1 cellular context compared by ENCODE assay signal in the genomic region with DNA sequence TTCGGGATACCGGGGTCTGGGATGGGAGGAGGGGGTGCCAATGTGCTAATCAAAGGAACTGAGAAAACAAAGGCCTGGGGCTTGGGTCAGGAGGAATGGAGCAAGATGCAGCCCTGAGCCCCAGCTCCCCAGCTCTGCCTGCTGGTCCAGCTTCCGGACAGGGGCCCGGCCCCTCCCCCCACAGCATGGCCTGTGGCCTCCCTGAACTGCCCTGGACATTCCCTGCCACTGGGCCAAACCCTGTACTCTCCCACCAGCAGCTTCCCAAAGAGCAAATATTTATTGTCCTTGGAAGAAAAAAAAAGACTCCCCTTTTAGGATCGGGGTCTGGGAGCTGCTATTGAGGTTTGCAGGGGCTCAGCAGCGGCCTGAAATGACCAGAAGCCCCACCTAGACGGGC.
A peak's percentile ranks its signal among the peaks of the same experiment; 100 is the strongest.
TF ChIP-seq lines count a peak whose summit lies in the region.

No MANE protein-coding gene starts in this region.

TF ChIP-seq in HepG2, 621 proteins besides CTCF, POLR2A, EP300 and RAD21 (continued from another document and continues in another):
- TF ChIP-seq, protein P1, sequence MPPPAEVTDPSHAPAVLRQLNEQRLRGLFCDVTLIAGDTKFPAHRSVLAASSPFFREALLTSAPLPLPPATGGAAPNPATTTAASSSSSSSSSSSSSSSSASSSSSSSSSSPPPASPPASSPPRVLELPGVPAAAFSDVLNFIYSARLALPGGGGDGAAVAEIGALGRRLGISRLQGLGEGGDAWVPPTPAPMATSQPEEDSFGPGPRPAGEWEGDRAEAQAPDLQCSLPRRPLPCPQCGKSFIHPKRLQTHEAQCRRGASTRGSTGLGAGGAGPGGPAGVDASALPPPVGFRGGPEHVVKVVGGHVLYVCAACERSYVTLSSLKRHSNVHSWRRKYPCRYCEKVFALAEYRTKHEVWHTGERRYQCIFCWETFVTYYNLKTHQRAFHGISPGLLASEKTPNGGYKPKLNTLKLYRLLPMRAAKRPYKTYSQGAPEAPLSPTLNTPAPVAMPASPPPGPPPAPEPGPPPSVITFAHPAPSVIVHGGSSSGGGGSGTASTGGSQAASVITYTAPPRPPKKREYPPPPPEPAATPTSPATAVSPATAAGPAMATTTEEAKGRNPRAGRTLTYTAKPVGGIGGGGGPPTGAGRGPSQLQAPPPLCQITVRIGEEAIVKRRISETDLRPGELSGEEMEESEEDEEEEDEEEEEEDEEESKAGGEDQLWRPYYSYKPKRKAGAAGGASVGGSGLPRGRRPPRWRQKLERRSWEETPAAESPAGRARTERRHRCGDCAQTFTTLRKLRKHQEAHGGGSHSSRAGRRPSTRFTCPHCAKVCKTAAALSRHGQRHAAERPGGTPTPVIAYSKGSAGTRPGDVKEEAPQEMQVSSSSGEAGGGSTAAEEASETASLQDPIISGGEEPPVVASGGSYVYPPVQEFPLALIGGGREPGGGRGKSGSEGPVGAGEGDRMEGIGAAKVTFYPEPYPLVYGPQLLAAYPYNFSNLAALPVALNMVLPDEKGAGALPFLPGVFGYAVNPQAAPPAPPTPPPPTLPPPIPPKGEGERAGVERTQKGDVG (CRISPR knock-in tag; IDR thresholded peaks at IDR 0.05; ENCODE audit: borderline replicate concordance) = no peak
- no peak for TF ChIP-seq ZNF354B (CRISPR knock-in tag; IDR thresholded peaks at IDR 0.05)
- TF ChIP-seq ZNF230 (CRISPR knock-in tag; IDR thresholded peaks at IDR 0.05) = no peak
- TF ChIP-seq CHD2 (IDR thresholded peaks at IDR 0.05; ENCODE audit: low read depth, low read length) = 0 out of 2 replicates have a peak, but pooled peaks have one; percentile 28
- TF ChIP-seq ZBTB42 (CRISPR knock-in tag; IDR thresholded peaks at IDR 0.05) = no peak
- no peak for TF ChIP-seq CBFB (CRISPR knock-in tag; IDR thresholded peaks at IDR 0.05)
- TF ChIP-seq, protein P2, sequence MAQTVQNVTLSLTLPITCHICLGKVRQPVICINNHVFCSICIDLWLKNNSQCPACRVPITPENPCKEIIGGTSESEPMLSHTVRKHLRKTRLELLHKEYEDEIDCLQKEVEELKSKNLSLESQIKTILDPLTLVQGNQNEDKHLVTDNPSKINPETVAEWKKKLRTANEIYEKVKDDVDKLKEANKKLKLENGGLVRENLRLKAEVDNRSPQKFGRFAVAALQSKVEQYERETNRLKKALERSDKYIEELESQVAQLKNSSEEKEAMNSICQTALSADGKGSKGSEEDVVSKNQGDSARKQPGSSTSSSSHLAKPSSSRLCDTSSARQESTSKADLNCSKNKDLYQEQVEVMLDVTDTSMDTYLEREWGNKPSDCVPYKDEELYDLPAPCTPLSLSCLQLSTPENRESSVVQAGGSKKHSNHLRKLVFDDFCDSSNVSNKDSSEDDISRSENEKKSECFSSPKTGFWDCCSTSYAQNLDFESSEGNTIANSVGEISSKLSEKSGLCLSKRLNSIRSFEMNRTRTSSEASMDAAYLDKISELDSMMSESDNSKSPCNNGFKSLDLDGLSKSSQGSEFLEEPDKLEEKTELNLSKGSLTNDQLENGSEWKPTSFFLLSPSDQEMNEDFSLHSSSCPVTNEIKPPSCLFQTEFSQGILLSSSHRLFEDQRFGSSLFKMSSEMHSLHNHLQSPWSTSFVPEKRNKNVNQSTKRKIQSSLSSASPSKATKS (CRISPR knock-in tag; IDR thresholded peaks at IDR 0.05) = no peak
- no peak for TF ChIP-seq SRY (CRISPR knock-in tag; IDR thresholded peaks at IDR 0.05)
- no peak for TF ChIP-seq ZBTB1 (CRISPR knock-in tag; IDR thresholded peaks at IDR 0.05; ENCODE audit: borderline replicate concordance)
- no peak for TF ChIP-seq NCOA1 (CRISPR knock-in tag; IDR thresholded peaks at IDR 0.05)
- TF ChIP-seq ZNF343 (CRISPR knock-in tag; IDR thresholded peaks at IDR 0.05) = no peak
- TF ChIP-seq ZNF788 (CRISPR knock-in tag; IDR thresholded peaks at IDR 0.05; ENCODE audit: borderline replicate concordance) = no peak
- no peak for TF ChIP-seq GZF1 (CRISPR knock-in tag; IDR thresholded peaks at IDR 0.05)
- no peak for TF ChIP-seq AGO1 (IDR thresholded peaks at IDR 0.05; ENCODE audit: low read depth, low read length, poor library complexity, severe bottlenecking)
- TF ChIP-seq, protein P3, sequence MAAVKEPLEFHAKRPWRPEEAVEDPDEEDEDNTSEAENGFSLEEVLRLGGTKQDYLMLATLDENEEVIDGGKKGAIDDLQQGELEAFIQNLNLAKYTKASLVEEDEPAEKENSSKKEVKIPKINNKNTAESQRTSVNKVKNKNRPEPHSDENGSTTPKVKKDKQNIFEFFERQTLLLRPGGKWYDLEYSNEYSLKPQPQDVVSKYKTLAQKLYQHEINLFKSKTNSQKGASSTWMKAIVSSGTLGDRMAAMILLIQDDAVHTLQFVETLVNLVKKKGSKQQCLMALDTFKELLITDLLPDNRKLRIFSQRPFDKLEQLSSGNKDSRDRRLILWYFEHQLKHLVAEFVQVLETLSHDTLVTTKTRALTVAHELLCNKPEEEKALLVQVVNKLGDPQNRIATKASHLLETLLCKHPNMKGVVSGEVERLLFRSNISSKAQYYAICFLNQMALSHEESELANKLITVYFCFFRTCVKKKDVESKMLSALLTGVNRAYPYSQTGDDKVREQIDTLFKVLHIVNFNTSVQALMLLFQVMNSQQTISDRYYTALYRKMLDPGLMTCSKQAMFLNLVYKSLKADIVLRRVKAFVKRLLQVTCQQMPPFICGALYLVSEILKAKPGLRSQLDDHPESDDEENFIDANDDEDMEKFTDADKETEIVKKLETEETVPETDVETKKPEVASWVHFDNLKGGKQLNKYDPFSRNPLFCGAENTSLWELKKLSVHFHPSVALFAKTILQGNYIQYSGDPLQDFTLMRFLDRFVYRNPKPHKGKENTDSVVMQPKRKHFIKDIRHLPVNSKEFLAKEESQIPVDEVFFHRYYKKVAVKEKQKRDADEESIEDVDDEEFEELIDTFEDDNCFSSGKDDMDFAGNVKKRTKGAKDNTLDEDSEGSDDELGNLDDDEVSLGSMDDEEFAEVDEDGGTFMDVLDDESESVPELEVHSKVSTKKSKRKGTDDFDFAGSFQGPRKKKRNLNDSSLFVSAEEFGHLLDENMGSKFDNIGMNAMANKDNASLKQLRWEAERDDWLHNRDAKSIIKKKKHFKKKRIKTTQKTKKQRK (IDR thresholded peaks at IDR 0.05; ENCODE audit: low read length) = no peak
- TF ChIP-seq GATAD2A (CRISPR knock-in tag; IDR thresholded peaks at IDR 0.05) = peak; percentile 62
- TF ChIP-seq, protein P4, sequence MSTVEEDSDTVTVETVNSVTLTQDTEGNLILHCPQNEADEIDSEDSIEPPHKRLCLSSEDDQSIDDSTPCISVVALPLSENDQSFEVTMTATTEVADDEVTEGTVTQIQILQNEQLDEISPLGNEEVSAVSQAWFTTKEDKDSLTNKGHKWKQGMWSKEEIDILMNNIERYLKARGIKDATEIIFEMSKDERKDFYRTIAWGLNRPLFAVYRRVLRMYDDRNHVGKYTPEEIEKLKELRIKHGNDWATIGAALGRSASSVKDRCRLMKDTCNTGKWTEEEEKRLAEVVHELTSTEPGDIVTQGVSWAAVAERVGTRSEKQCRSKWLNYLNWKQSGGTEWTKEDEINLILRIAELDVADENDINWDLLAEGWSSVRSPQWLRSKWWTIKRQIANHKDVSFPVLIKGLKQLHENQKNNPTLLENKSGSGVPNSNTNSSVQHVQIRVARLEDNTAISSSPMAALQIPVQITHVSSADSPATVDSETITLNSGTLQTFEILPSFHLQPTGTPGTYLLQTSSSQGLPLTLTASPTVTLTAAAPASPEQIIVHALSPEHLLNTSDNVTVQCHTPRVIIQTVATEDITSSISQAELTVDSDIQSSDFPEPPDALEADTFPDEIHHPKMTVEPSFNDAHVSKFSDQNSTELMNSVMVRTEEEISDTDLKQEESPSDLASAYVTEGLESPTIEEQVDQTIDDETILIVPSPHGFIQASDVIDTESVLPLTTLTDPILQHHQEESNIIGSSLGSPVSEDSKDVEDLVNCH (CRISPR knock-in tag; IDR thresholded peaks at IDR 0.05) = no peak
- no peak for TF ChIP-seq MTF1 (CRISPR knock-in tag; IDR thresholded peaks at IDR 0.05)
- no peak for TF ChIP-seq ELF1 (CRISPR knock-in tag; IDR thresholded peaks at IDR 0.05)
- TF ChIP-seq HDAC1 (CRISPR knock-in tag; IDR thresholded peaks at IDR 0.05) = peak; percentile 47; the same call in 1 of the 2 replicates
- TF ChIP-seq KDM5B (CRISPR knock-in tag; IDR thresholded peaks at IDR 0.05; ENCODE audit: borderline replicate concordance) = no peak
- TF ChIP-seq, protein P5, sequence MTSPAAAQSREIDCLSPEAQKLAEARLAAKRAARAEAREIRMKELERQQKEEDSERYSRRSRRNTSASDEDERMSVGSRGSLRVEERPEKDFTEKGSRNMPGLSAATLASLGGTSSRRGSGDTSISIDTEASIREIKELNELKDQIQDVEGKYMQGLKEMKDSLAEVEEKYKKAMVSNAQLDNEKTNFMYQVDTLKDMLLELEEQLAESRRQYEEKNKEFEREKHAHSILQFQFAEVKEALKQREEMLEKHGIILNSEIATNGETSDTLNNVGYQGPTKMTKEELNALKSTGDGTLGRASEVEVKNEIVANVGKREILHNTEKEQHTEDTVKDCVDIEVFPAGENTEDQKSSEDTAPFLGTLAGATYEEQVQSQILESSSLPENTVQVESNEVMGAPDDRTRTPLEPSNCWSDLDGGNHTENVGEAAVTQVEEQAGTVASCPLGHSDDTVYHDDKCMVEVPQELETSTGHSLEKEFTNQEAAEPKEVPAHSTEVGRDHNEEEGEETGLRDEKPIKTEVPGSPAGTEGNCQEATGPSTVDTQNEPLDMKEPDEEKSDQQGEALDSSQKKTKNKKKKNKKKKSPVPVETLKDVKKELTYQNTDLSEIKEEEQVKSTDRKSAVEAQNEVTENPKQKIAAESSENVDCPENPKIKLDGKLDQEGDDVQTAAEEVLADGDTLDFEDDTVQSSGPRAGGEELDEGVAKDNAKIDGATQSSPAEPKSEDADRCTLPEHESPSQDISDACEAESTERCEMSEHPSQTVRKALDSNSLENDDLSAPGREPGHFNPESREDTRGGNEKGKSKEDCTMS (CRISPR knock-in tag; conservative IDR thresholded peaks at IDR 0.05) = no peak
- TF ChIP-seq NKX3-1 (CRISPR knock-in tag; IDR thresholded peaks at IDR 0.05) = no peak
- no peak for TF ChIP-seq ZBTB38 (CRISPR knock-in tag; IDR thresholded peaks at IDR 0.05)
- no peak for TF ChIP-seq MXI1 (IDR thresholded peaks at IDR 0.05; ENCODE audit: borderline replicate concordance, low read depth, low read length)
- TF ChIP-seq, protein P6, sequence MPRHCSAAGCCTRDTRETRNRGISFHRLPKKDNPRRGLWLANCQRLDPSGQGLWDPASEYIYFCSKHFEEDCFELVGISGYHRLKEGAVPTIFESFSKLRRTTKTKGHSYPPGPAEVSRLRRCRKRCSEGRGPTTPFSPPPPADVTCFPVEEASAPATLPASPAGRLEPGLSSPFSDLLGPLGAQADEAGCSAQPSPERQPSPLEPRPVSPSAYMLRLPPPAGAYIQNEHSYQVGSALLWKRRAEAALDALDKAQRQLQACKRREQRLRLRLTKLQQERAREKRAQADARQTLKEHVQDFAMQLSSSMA (CRISPR knock-in tag; IDR thresholded peaks at IDR 0.05) = no peak
- TF ChIP-seq SCMH1 (CRISPR knock-in tag; IDR thresholded peaks at IDR 0.05; ENCODE audit: borderline replicate concordance) = no peak
- TF ChIP-seq CBX1 (IDR thresholded peaks at IDR 0.05; ENCODE audit: low read depth) = no peak
- TF ChIP-seq FOXP1 (IDR thresholded peaks at IDR 0.05) = no peak
- TF ChIP-seq FOXP1 (CRISPR knock-in tag; IDR thresholded peaks at IDR 0.05) = no peak
- TF ChIP-seq FOXK2 (IDR thresholded peaks at IDR 0.05) = no peak
- no peak for TF ChIP-seq HNRNPUL1 (IDR thresholded peaks at IDR 0.05; ENCODE audit: low read depth, low read length)
- TF ChIP-seq, protein P7, sequence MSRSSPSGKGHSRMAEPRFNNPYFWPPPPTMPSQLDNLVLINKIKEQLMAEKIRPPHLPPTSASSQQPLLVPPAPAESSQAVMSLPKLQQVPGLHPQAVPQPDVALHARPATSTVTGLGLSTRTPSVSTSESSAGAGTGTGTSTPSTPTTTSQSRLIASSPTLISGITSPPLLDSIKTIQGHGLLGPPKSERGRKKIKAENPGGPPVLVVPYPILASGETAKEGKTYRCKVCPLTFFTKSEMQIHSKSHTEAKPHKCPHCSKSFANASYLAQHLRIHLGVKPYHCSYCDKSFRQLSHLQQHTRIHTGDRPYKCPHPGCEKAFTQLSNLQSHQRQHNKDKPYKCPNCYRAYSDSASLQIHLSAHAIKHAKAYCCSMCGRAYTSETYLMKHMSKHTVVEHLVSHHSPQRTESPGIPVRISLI (CRISPR knock-in tag; IDR thresholded peaks at IDR 0.05; ENCODE audit: borderline replicate concordance) = peak; percentile 51; the same call in 1 of the 2 replicates
- TF ChIP-seq SNAPC2 (CRISPR knock-in tag; IDR thresholded peaks at IDR 0.05) = no peak
- no peak for TF ChIP-seq SRSF4 (IDR thresholded peaks at IDR 0.05; ENCODE audit: low read depth, low read length, poor library complexity, severe bottlenecking)
- no peak for TF ChIP-seq ZNF773 (CRISPR knock-in tag; IDR thresholded peaks at IDR 0.05; ENCODE audit: borderline replicate concordance)
- TF ChIP-seq TOPORS (CRISPR knock-in tag; IDR thresholded peaks at IDR 0.05) = no peak
- peak; percentile 48 for TF ChIP-seq RARA (CRISPR knock-in tag; IDR thresholded peaks at IDR 0.05)
- no peak for TF ChIP-seq ZBTB8A (CRISPR knock-in tag; IDR thresholded peaks at IDR 0.05; ENCODE audit: borderline replicate concordance, low read depth)
- TF ChIP-seq SIN3A (IDR thresholded peaks at IDR 0.05; ENCODE audit: borderline replicate concordance, low read depth, low read length) = no peak
- TF ChIP-seq ZNF282 (IDR thresholded peaks at IDR 0.05; ENCODE audit: partially characterized antibody) = no peak
- no peak for TF ChIP-seq TBX2 (CRISPR knock-in tag; IDR thresholded peaks at IDR 0.05; ENCODE audit: borderline replicate concordance)
- TF ChIP-seq ZNF782 (CRISPR knock-in tag; IDR thresholded peaks at IDR 0.05; ENCODE audit: borderline replicate concordance) = no peak
- TF ChIP-seq CHCHD3 (CRISPR knock-in tag; IDR thresholded peaks at IDR 0.05) = no peak
- no peak for TF ChIP-seq ZNF264 (CRISPR knock-in tag; IDR thresholded peaks at IDR 0.05)
- no peak for TF ChIP-seq HOXA7 (CRISPR knock-in tag; IDR thresholded peaks at IDR 0.05)
- TF ChIP-seq SOX5 (CRISPR knock-in tag; IDR thresholded peaks at IDR 0.05; ENCODE audit: borderline replicate concordance) = no peak
- no peak for TF ChIP-seq DR1 (CRISPR knock-in tag; IDR thresholded peaks at IDR 0.05)
- no peak for TF ChIP-seq NFYB (CRISPR knock-in tag; IDR thresholded peaks at IDR 0.05)
- TF ChIP-seq KDM1A (CRISPR knock-in tag; IDR thresholded peaks at IDR 0.05) = no peak
- peak; percentile 17; the same call in 1 of the 2 replicates for TF ChIP-seq HNF4A (CRISPR knock-in tag; IDR thresholded peaks at IDR 0.05)
- TF ChIP-seq, protein P8, sequence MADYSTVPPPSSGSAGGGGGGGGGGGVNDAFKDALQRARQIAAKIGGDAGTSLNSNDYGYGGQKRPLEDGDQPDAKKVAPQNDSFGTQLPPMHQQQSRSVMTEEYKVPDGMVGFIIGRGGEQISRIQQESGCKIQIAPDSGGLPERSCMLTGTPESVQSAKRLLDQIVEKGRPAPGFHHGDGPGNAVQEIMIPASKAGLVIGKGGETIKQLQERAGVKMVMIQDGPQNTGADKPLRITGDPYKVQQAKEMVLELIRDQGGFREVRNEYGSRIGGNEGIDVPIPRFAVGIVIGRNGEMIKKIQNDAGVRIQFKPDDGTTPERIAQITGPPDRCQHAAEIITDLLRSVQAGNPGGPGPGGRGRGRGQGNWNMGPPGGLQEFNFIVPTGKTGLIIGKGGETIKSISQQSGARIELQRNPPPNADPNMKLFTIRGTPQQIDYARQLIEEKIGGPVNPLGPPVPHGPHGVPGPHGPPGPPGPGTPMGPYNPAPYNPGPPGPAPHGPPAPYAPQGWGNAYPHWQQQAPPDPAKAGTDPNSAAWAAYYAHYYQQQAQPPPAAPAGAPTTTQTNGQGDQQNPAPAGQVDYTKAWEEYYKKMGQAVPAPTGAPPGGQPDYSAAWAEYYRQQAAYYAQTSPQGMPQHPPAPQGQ (CRISPR knock-in tag; IDR thresholded peaks at IDR 0.05; ENCODE audit: borderline replicate concordance) = no peak
